ENCODE assay signal across 9 cellular contexts in genomic region chr5:147483961-147484707, GRCh38. TPM values are rescaled to one million over a fixed set of nuclear protein-coding genes. Genes with fewer than 3 reads are reported as not detected.
DNase-seq lines count a peak whose midpoint lies in the region; ATAC-seq and TF ChIP-seq lines count a peak whose summit lies in the region.
"Had no signal": no experiment of that assay in that cellular context is flagged by ENCODE, and none has a peak within 500 bp of the region (broad histone marks: within the 10 kb centered on the region; RNA-seq: fewer than 3 reads in every experiment).

No MANE protein-coding gene starts in this region.

- no peak for TF ChIP-seq POLR2A in thyroid gland (IDR thresholded peaks at IDR 0.05)

- peak overlapping the region in 2 of 3 donors; percentile 22 to 64 for H3K27ac ChIP-seq in thyroid gland

- H3K36me3 ChIP-seq in adipocyte (ENCODE audit: control insufficient read depth, insufficient read depth, low read length, severe bottlenecking) (no peaks in the 10 kb centered on the region), thyroid gland (no peaks in the 10 kb centered on the region)

- DNase-seq in activated naive CD8-positive, alpha-beta T cell treated with anti-CD3 and anti-CD28 coated beads, Interleukin-2, amount 50 U/mL, for 24 hours = no peak
- DNase-seq in activated naive CD8-positive, alpha-beta T cell treated with anti-CD3 and anti-CD28 coated beads for 36 hours = no peak
- DNase-seq in adipocyte (ENCODE audit: low read depth) = peak; percentile 92
- peak; percentile 65 for DNase-seq in islet precursor cell
- peak; percentile 38 to 40 for DNase-seq in thyroid gland
- DNase-seq in activated gamma-delta T cell (lab: John Stamatoyannopoulos, UW) = no peak
- no peak for DNase-seq in activated effector memory CD4-positive, alpha-beta T cell treated with anti-CD3 and anti-CD28 coated beads, Interleukin-2, amount 50 U/mL, for 16 hours

- H3K9me3 Mint-ChIP-seq in activated naive CD8-positive, alpha-beta T cell treated with anti-CD3 and anti-CD28 coated beads, Interleukin-2, amount 50 U/mL, for 24 hours = peaks cover 3% of the 10 kb centered on the region
- peaks cover 2% of the 10 kb centered on the region for H3K9me3 Mint-ChIP-seq in activated naive CD8-positive, alpha-beta T cell treated with anti-CD3 and anti-CD28 coated beads for 36 hours

- no peaks in the 10 kb centered on the region for H3K36me3 Mint-ChIP-seq in activated naive CD8-positive, alpha-beta T cell treated with anti-CD3 and anti-CD28 coated beads, Interleukin-2, amount 50 U/mL, for 24 hours (ENCODE audit: low read depth)
- H3K36me3 Mint-ChIP-seq in activated naive CD8-positive, alpha-beta T cell treated with anti-CD3 and anti-CD28 coated beads for 36 hours = no peaks in the 10 kb centered on the region

- 34 to 48% methylated on average over 5 of the region's 5 CpGs for WGBS in thyroid gland, 2 donors

- H3K9ac ChIP-seq in adipocyte (ENCODE audit: low read length) = peak overlapping the region; percentile 71

- no peak overlapping the region for H3K27ac Mint-ChIP-seq in activated naive CD8-positive, alpha-beta T cell treated with anti-CD3 and anti-CD28 coated beads, Interleukin-2, amount 50 U/mL, for 24 hours
- H3K27ac Mint-ChIP-seq in activated naive CD8-positive, alpha-beta T cell treated with anti-CD3 and anti-CD28 coated beads for 36 hours = no peak overlapping the region
- H3K27ac Mint-ChIP-seq: B cell had no signal

- peaks cover 23% of the 10 kb centered on the region for H3K27me3 Mint-ChIP-seq in activated naive CD8-positive, alpha-beta T cell treated with anti-CD3 and anti-CD28 coated beads, Interleukin-2, amount 50 U/mL, for 24 hours
- H3K27me3 Mint-ChIP-seq in activated naive CD8-positive, alpha-beta T cell treated with anti-CD3 and anti-CD28 coated beads for 36 hours = peaks cover 22% of the 10 kb centered on the region

- ATAC-seq in activated naive CD8-positive, alpha-beta T cell treated with anti-CD3 and anti-CD28 coated beads, Interleukin-2, amount 50 U/mL, for 24 hours = peak; percentile 20
- no peak for ATAC-seq in HG03135 (IDR thresholded peaks at IDR 0.05; ENCODE audit: unreplicated experiment)

- no peaks in the 10 kb centered on the region for H3K4me1 Mint-ChIP-seq in activated naive CD8-positive, alpha-beta T cell treated with anti-CD3 and anti-CD28 coated beads, Interleukin-2, amount 50 U/mL, for 24 hours
- no peaks in the 10 kb centered on the region for H3K4me1 Mint-ChIP-seq in activated naive CD8-positive, alpha-beta T cell treated with anti-CD3 and anti-CD28 coated beads for 36 hours

- H3K4me3 Mint-ChIP-seq in activated naive CD8-positive, alpha-beta T cell treated with anti-CD3 and anti-CD28 coated beads, Interleukin-2, amount 50 U/mL, for 24 hours = no peak overlapping the region
- no peak overlapping the region for H3K4me3 Mint-ChIP-seq in activated naive CD8-positive, alpha-beta T cell treated with anti-CD3 and anti-CD28 coated beads for 36 hours
- H3K4me3 Mint-ChIP-seq: B cell had no signal

- intact Hi-C loops in thyroid gland (cut with DNase I) = no loop called here

- H3K9me3 ChIP-seq in adipocyte (ENCODE audit: control insufficient read depth, low read length) (no peaks in the 10 kb centered on the region), thyroid gland (no peaks in the 10 kb centered on the region)

- H3K27me3 ChIP-seq in adipocyte (replicated peaks; ENCODE audit: control insufficient read depth, insufficient read depth, low read length) = no peaks in the 10 kb centered on the region
- no peaks in the 10 kb centered on the region for H3K27me3 ChIP-seq in thyroid gland

- no peak for TF ChIP-seq CTCF in thyroid gland (IDR thresholded peaks at IDR 0.05)

- H3K4me1 ChIP-seq in adipocyte (ENCODE audit: control insufficient read depth, insufficient read depth, low read length) (peaks cover 37% of the 10 kb centered on the region), thyroid gland (peaks cover 18 to 26% of the 10 kb centered on the region in 2 donors)

- H3K4me3 ChIP-seq in adipocyte (ENCODE audit: low read length) (peak overlapping the region; percentile 38), thyroid gland (replicated peaks in 1 of 3) (no peak overlapping the region)

RNA-seq across cellular contexts. Expression of gene DPYSL3, which starts 25.7 kb away (rescaled TPM):
- total RNA-seq in activated naive CD8-positive, alpha-beta T cell treated with anti-CD3 and anti-CD28 coated beads for 36 hours = under 1 TPM; 0.28 to 0.41 TPM
- total RNA-seq in thyroid gland = 10 to 100 TPM; 23.7 to 43.1 (median 28.0) TPM
- total RNA-seq: B cell had no signal

Comparison
In these comparisons a context has a peak if more than half of its experiments do, and no peak if none do; other contexts are left out.
1. DNase-seq: peak in adipocyte (single experiment), islet precursor cell (single experiment) and thyroid gland (2 of 2); none in activated naive CD8-positive, alpha-beta T cell treated with anti-CD3 and anti-CD28 coated beads, Interleukin-2, amount 50 U/mL, for 24 hours (single experiment), activated naive CD8-positive, alpha-beta T cell treated with anti-CD3 and anti-CD28 coated beads for 36 hours (single experiment), activated gamma-delta T cell (single experiment) and activated effector memory CD4-positive, alpha-beta T cell treated with anti-CD3 and anti-CD28 coated beads, Interleukin-2, amount 50 U/mL, for 16 hours (single experiment).
2. RNA of gene DPYSL3, which starts 25.7 kb away (total RNA-seq): 23.7 to 43.1 TPM in thyroid gland; 0.28 to 0.41 TPM in activated naive CD8-positive, alpha-beta T cell treated with anti-CD3 and anti-CD28 coated beads for 36 hours; every median in the first group is over 10 times any median in the second.